12 cellular contexts compared by ENCODE assay signal in the genomic region with DNA sequence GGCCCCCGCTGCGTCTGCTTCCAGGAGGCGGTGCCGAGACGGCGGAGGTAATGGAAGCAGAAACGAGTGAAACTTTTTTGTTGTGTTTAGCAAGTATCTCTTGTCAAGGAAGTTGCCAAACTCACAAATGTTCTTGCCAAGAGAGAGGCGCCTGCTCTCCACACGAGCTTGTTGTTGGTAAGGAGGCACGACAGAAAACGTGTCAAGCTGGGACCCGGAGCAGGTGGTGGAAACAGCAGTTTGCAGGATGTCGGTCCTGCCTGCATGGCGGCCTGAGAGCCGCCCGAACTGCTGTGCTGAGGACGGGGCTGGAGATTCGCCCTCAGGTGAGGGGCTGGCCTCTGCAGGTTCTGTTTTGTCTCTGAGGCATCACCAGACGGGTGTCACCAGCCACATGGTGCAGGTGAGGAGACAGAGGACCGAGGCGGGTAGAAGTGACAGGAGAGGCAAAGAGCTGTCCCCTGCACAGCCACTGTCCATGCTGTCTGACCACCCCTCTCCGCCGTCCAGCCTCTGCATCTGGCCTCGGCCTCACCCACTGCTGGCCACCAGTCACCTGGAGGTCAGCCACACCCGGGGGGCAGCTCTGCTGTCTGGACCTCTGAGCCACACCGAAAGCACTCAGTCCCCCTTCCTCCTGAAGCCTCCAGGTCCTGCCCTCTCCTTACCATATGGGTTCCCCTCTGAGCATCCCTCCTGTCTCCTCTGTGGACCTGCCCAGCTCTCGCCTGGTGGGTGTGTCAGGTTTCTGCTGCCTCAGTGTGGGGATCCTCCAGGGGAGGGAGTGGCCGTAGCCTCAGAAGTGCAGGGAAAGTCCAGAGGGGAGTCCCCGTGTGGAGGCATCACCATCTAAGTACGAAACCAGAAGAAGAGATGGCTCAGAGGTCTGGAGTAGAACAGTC.
DNase-seq lines count a peak whose midpoint lies in the region; ATAC-seq and TF ChIP-seq lines count a peak whose summit lies in the region.
"Had no signal": no experiment of that assay in that cellular context is flagged by ENCODE, and none has a peak within 500 bp of the region (broad histone marks: within the 10 kb centered on the region; RNA-seq: fewer than 3 reads in every experiment).

No MANE protein-coding gene starts in this region.

- H3K9me3 Mint-ChIP-seq in type B pancreatic cell = no peaks in the 10 kb centered on the region
- H3K9me3 Mint-ChIP-seq: activated T-cell treated with anti-CD3 and anti-CD28 coated beads, Interleukin-2, amount 50 U/mL, for 24 hours; CD8-positive, alpha-beta memory T cell; central memory CD8-positive, alpha-beta T cell had no signal

- no peak overlapping the region for H4K8ac ChIP-seq in neuronal stem cell (ENCODE audit: low read depth, low read length)

- H2BK120ac ChIP-seq in neuronal stem cell (ENCODE audit: low read depth, low read length) = no peak overlapping the region

- peak overlapping the region; percentile 11 for H2AFZ ChIP-seq in neuronal stem cell (ENCODE audit: low read length)

- H3K4me3 Mint-ChIP-seq in type B pancreatic cell = no peak overlapping the region
- H3K4me3 Mint-ChIP-seq: activated T-cell treated with anti-CD3 and anti-CD28 coated beads, Interleukin-2, amount 50 U/mL, for 24 hours; CD8-positive, alpha-beta memory T cell; central memory CD8-positive, alpha-beta T cell had no signal

- H3K27me3 ChIP-seq in A673 (replicated peaks; ENCODE audit: insufficient read depth, low read depth, low read length, poor library complexity) = peaks cover 63% of the 10 kb centered on the region
- no peaks in the 10 kb centered on the region for H3K27me3 ChIP-seq in neuronal stem cell (ENCODE audit: control insufficient read depth in 3 of 3, insufficient read depth in 3 of 3, low read depth in 1 of 3, low read length in 3 of 3)

- no peak overlapping the region for H3K23ac ChIP-seq in neuronal stem cell (ENCODE audit: low read depth, low read length, poor library complexity)

- H3K36me3 ChIP-seq in A673 (ENCODE audit: insufficient read depth, low read length, poor library complexity, severe bottlenecking) (no peaks in the 10 kb centered on the region), neuronal stem cell (replicated peaks in 1 of 2; ENCODE audit: control insufficient read depth in 2 of 2, insufficient read depth in 2 of 2, low read length in 2 of 2) (no peaks in the 10 kb centered on the region)

- no peak overlapping the region for H3K4me2 ChIP-seq in neuronal stem cell (ENCODE audit: insufficient read depth, low read length, poor library complexity, severe bottlenecking)

- BruUV-seq in A673 (replicated peaks; lab: Mats Ljungman, UMichigan) = no TSS peak

- DNase-seq in A673 (ENCODE audit: low spot score) = peak; percentile 14
- peak; percentile 9 for DNase-seq in GM04503 (ENCODE audit: low read depth)
- no peak for DNase-seq in neuronal stem cell (ENCODE audit: low spot score)
- no peak for DNase-seq in DMS114 treated with DMSO at 0.1 percent for 48 hours (lab: John Stamatoyannopoulos, UW; ENCODE audit: unreplicated experiment)
- DNase-seq in type B pancreatic cell (ENCODE audit: extremely low spot score, unreplicated experiment) = no peak
- no peak for DNase-seq in NCI-H1694 (lab: John Stamatoyannopoulos, UW)
- DNase-seq: activated T-cell treated with anti-CD3 and anti-CD28 coated beads, Interleukin-2, amount 50 U/mL, for 24 hours; NCI-H187 treated with DMSO at 0.1 percent for 48 hours had no signal

- peaks cover 14% of the 10 kb centered on the region for H3K4me1 Mint-ChIP-seq in type B pancreatic cell (ENCODE audit: unreplicated experiment)
- H3K4me1 Mint-ChIP-seq: central memory CD8-positive, alpha-beta T cell had no signal

- H3K9me3 ChIP-seq in A673 (ENCODE audit: low read depth, low read length, poor library complexity, severe bottlenecking) = no peaks in the 10 kb centered on the region
- H3K9me3 ChIP-seq in neuronal stem cell (replicated peaks in 1 of 2; ENCODE audit: control insufficient read depth in 2 of 2, insufficient read depth in 1 of 2, low read depth in 1 of 2, low read length in 2 of 2) = peaks cover 0 to 1% of the 10 kb centered on the region in 2 donors

- no peak overlapping the region for H3K14ac ChIP-seq in neuronal stem cell (ENCODE audit: low read length)

- no peaks in the 10 kb centered on the region for H3K36me3 Mint-ChIP-seq in type B pancreatic cell
- H3K36me3 Mint-ChIP-seq: CD8-positive, alpha-beta memory T cell had no signal

- H2BK5ac ChIP-seq in neuronal stem cell (ENCODE audit: low read length) = no peak overlapping the region

- peak overlapping the region; percentile 4 for H2AK5ac ChIP-seq in neuronal stem cell (ENCODE audit: low read depth, low read length)

- CTCF ChIA-PET in A673 (lab: Charles Lee) = no interaction called here

- peak overlapping the region; percentile 51 for H3K18ac ChIP-seq in neuronal stem cell (ENCODE audit: low read length)

- no peak overlapping the region for H3K4ac ChIP-seq in neuronal stem cell (ENCODE audit: low read length)

- peaks cover 14% of the 10 kb centered on the region for H3K27me3 Mint-ChIP-seq in type B pancreatic cell

- H3K4me1 ChIP-seq in A673 (ENCODE audit: insufficient read depth, low read length, poor library complexity, severe bottlenecking) (no peaks in the 10 kb centered on the region), neuronal stem cell (ENCODE audit: control insufficient read depth in 2 of 2, insufficient read depth in 1 of 2, low read depth in 1 of 2, low read length in 2 of 2) (peaks cover 10 to 19% of the 10 kb centered on the region in 2 donors)

- no CpG with 5 or more reads among the region's 30 CpGs for WGBS in neuronal stem cell (ENCODE audit: extremely low coverage in 2 of 2, insufficient read length in 2 of 2, insufficient replicate concordance in 1 of 2), 2 donors

- H2BK12ac ChIP-seq in neuronal stem cell (ENCODE audit: low read length) = no peak overlapping the region

- H3K9ac ChIP-seq in neuronal stem cell (ENCODE audit: low read depth, low read length, poor library complexity) = no peak overlapping the region

- no peak overlapping the region for H4K91ac ChIP-seq in neuronal stem cell (ENCODE audit: low read depth, low read length, poor library complexity)

- ATAC-seq in HG03342 (IDR thresholded peaks at IDR 0.05; ENCODE audit: unreplicated experiment) = no peak

- POLR2A ChIA-PET in A673 (lab: Charles Lee; ENCODE audit: low non-redundant PET) = no interaction called here

- H3K27ac ChIP-seq in A673 (ENCODE audit: low read depth, low read length, poor library complexity, severe bottlenecking) (no peak overlapping the region), cingulate gyrus (ENCODE audit: low read depth, low read length) (peak overlapping the region; percentile 19), neuronal stem cell (replicated peaks; ENCODE audit: low read length) (no peak overlapping the region)

- TF ChIP-seq CTCF in A673 (conservative IDR thresholded peaks at IDR 0.05; ENCODE audit: low read depth, low read length) = no peak
- TF ChIP-seq CTCF in type B pancreatic cell (conservative IDR thresholded peaks at IDR 0.05) = no peak

- H3K27ac Mint-ChIP-seq in type B pancreatic cell = no peak overlapping the region
- H3K27ac Mint-ChIP-seq: activated T-cell treated with anti-CD3 and anti-CD28 coated beads, Interleukin-2, amount 50 U/mL, for 24 hours; CD8-positive, alpha-beta memory T cell had no signal

- intact Hi-C loops in A673 (cut with micrococcal nuclease; ENCODE audit: unreplicated experiment) = no loop called here

- no peak overlapping the region for H2BK15ac ChIP-seq in neuronal stem cell (ENCODE audit: low read length)

- H3K4me3 ChIP-seq in A673 (ENCODE audit: low read depth, low read length, poor library complexity, severe bottlenecking) (no peak overlapping the region), neuronal stem cell (ENCODE audit: low read length in 2 of 2) (no peak overlapping the region)

- no peaks in the 10 kb centered on the region for H3K79me1 ChIP-seq in neuronal stem cell (ENCODE audit: low read depth, low read length)

Comparison
In these comparisons a context has a peak if more than half of its experiments do, and no peak if none do; other contexts are left out.
1. DNase-seq: peak in A673 (single experiment) and GM04503 (single experiment); none in neuronal stem cell (single experiment), DMS114 treated with DMSO at 0.1 percent for 48 hours (single experiment), type B pancreatic cell (single experiment) and NCI-H1694 (single experiment).